ENCODE assay signal across 7 cellular contexts in the genomic region with DNA sequence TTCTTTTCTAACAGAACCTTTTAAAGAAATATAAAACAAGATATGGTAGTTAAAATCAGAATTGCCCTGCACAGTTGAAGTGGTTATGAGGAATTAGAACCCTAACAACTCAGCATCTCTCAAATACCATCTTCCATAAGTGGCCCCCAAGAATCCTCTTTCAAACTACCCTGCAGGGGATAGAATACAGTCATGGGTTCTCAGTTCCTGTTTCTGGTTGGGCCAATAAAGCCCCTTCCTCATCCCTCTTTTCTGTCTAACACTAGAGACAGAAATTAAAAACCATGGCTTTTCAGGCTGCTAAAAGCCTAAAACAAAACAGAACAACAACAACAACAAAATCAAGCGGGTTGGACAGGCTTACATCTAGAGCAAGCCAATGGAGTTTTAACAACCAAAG.
A peak's percentile ranks its signal among the peaks of the same experiment; 100 is the strongest.
DNase-seq lines count a peak whose midpoint lies in the region; ATAC-seq lines count a peak whose summit lies in the region.

No MANE protein-coding gene starts in this region.

- no peaks in the 10 kb centered on the region for H3K9me3 ChIP-seq in subcutaneous abdominal adipose tissue (ENCODE audit: control insufficient read depth in 5 of 5, low read length in 5 of 5)

- peak; percentile 16 for ATAC-seq in GM19397 (IDR thresholded peaks at IDR 0.05; ENCODE audit: unreplicated experiment)
- ATAC-seq in HG03060 (IDR thresholded peaks at IDR 0.05; ENCODE audit: low read depth, unreplicated experiment): peak; percentile 6

- H3K27ac ChIP-seq in cingulate gyrus (ENCODE audit: low read depth, low read length) (peak overlapping the region; percentile 92), subcutaneous abdominal adipose tissue (ENCODE audit: low read depth, low read length) (peak overlapping the region; percentile 47)

- no peaks in the 10 kb centered on the region for H3K27me3 ChIP-seq in subcutaneous abdominal adipose tissue (ENCODE audit: control insufficient read depth in 5 of 5, insufficient read depth in 4 of 5, low read length in 5 of 5)

- peaks cover 0 to 26% (median 18%) of the 10 kb centered on the region in 5 donors for H3K4me1 ChIP-seq in subcutaneous abdominal adipose tissue (ENCODE audit: control insufficient read depth in 5 of 5, insufficient read depth in 5 of 5, low read length in 5 of 5)

- DNase-seq in KG1 (lab: John Stamatoyannopoulos, UW): no peak
- DNase-seq in epidermal melanocyte (ENCODE audit: insufficient read length, low spot score): no peak
- DNase-seq in stimulated activated naive CD4-positive, alpha-beta T cell treated with Interleukin-2 at 50 U/mL for 16 hours (lab: John Stamatoyannopoulos, UW): no peak

- no peak overlapping the region for H3K4me3 ChIP-seq in subcutaneous abdominal adipose tissue (ENCODE audit: low read depth in 1 of 5, low read length in 5 of 5)

- H3K36me3 ChIP-seq in subcutaneous abdominal adipose tissue (ENCODE audit: control insufficient read depth in 5 of 5, insufficient read depth in 5 of 5, low read length in 5 of 5): peaks cover 3 to 6% (median 4%) of the 10 kb centered on the region in 5 donors

- H3K9ac ChIP-seq in subcutaneous abdominal adipose tissue (ENCODE audit: low read length in 5 of 5): no peak overlapping the region
